In genomic region chr10:129678186-129678585, GRCh38 we compare ENCODE assay signal across 15 cellular contexts.
A peak's percentile ranks its signal among the peaks of the same experiment; 100 is the strongest.
DNase-seq lines count a peak whose midpoint lies in the region; ATAC-seq and TF ChIP-seq lines count a peak whose summit lies in the region.
"Had no signal": no experiment of that assay in that cellular context is flagged by ENCODE, and none has a peak within 500 bp of the region (broad histone marks: within the 10 kb centered on the region; RNA-seq: fewer than 3 reads in every experiment).

No MANE protein-coding gene starts in this region.

- no peak for TF ChIP-seq CTCF in esophagus muscularis mucosa (IDR thresholded peaks at IDR 0.05)

- DNase-seq in NCI-H2029 (lab: John Stamatoyannopoulos, UW) (peak; percentile 14), NCI-H2029 treated with DMSO at 0.1 percent for 48 hours (lab: John Stamatoyannopoulos, UW) (no peak), Ammon's horn (ENCODE audit: low spot score) (peak; percentile 32), esophagus muscularis mucosa (ENCODE audit: extremely low spot score) (peak; percentile 72), neuronal stem cell (ENCODE audit: low spot score) (no peak), midbrain (lab: John Stamatoyannopoulos, UW) (no peak), NCI-H1417 (lab: John Stamatoyannopoulos, UW) (no peak)
- DNase-seq: CD4-positive, CD25-positive, alpha-beta regulatory T cell; DMS53; H7 had no signal

- no peak overlapping the region for H3K4me3 ChIP-seq in esophagus muscularis mucosa
- no peak overlapping the region for H3K4me3 ChIP-seq in neuronal stem cell (ENCODE audit: low read length in 2 of 2)
- H3K4me3 ChIP-seq: BLaER1 treated with 17β-estradiol and CSF1 and Interleukin-3, amounts not matched to agents 10 nM and 100 nM; GM12878; GM23338 had no signal

- no peaks in the 10 kb centered on the region for H3K27me3 ChIP-seq in esophagus muscularis mucosa
- H3K27me3 ChIP-seq in neuronal stem cell (ENCODE audit: control insufficient read depth in 3 of 3, insufficient read depth in 3 of 3, low read depth in 1 of 3, low read length in 3 of 3) = no peaks in the 10 kb centered on the region
- H3K27me3 ChIP-seq: BLaER1 treated with 17β-estradiol and CSF1 and Interleukin-3, amounts not matched to agents 10 nM and 100 nM had no signal

- H2BK120ac ChIP-seq in neuronal stem cell (ENCODE audit: low read depth, low read length) = no peak overlapping the region

- no peak for ATAC-seq in HG03442 (IDR thresholded peaks at IDR 0.05; ENCODE audit: unreplicated experiment)
- ATAC-seq: GM12878, GM23338 had no signal

- H3K27ac ChIP-seq in esophagus muscularis mucosa (replicated peaks in 1 of 4) (no peak overlapping the region), neuronal stem cell (replicated peaks; ENCODE audit: low read length) (no peak overlapping the region)
- H3K27ac ChIP-seq: 22Rv1; BLaER1 treated with 17β-estradiol and CSF1 and Interleukin-3, amounts not matched to agents 10 nM and 100 nM had no signal

- H3K4ac ChIP-seq in neuronal stem cell (ENCODE audit: low read length) = no peak overlapping the region

- H3K9me3 ChIP-seq in esophagus muscularis mucosa = no peaks in the 10 kb centered on the region
- peaks cover 0 to 7% of the 10 kb centered on the region in 2 donors for H3K9me3 ChIP-seq in neuronal stem cell (replicated peaks in 1 of 2; ENCODE audit: control insufficient read depth in 2 of 2, insufficient read depth in 1 of 2, low read depth in 1 of 2, low read length in 2 of 2)

- no peak overlapping the region for H4K91ac ChIP-seq in neuronal stem cell (ENCODE audit: low read depth, low read length, poor library complexity)

- 84% methylated on average over 4 of the region's 4 CpGs for WGBS in esophagus muscularis mucosa
- no CpG with 5 or more reads among the region's 4 CpGs for WGBS in neuronal stem cell (ENCODE audit: extremely low coverage in 2 of 2, insufficient read length in 2 of 2, insufficient replicate concordance in 1 of 2), 2 donors

- no peak overlapping the region for H2BK15ac ChIP-seq in neuronal stem cell (ENCODE audit: low read length)

- no peak overlapping the region for H3K4me2 ChIP-seq in neuronal stem cell (ENCODE audit: insufficient read depth, low read length, poor library complexity, severe bottlenecking)
- H3K4me2 ChIP-seq: BLaER1 treated with 17β-estradiol and CSF1 and Interleukin-3, amounts not matched to agents 10 nM and 100 nM; GM23338 had no signal

- TF ChIP-seq EP300 in esophagus muscularis mucosa (IDR thresholded peaks at IDR 0.05) = no peak

- no peak overlapping the region for H4K8ac ChIP-seq in neuronal stem cell (ENCODE audit: low read depth, low read length)

- no peak for TF ChIP-seq POLR2A in esophagus muscularis mucosa (IDR thresholded peaks at IDR 0.05; ENCODE audit: low read depth)

- no peak overlapping the region for H3K23ac ChIP-seq in neuronal stem cell (ENCODE audit: low read depth, low read length, poor library complexity)

- H3K14ac ChIP-seq in neuronal stem cell (ENCODE audit: low read length) = no peak overlapping the region

- no peak overlapping the region for H2BK5ac ChIP-seq in neuronal stem cell (ENCODE audit: low read length)

- no peak overlapping the region for H3K9ac ChIP-seq in neuronal stem cell (ENCODE audit: low read depth, low read length, poor library complexity)
- H3K9ac ChIP-seq: BLaER1 treated with 17β-estradiol and CSF1 and Interleukin-3, amounts not matched to agents 10 nM and 100 nM had no signal

- intact Hi-C loops in esophagus muscularis mucosa (cut with DNase I) = no loop called here

- no peak overlapping the region for H2AFZ ChIP-seq in neuronal stem cell (ENCODE audit: low read length)
- H2AFZ ChIP-seq: GM23338 had no signal

- H3K36me3 ChIP-seq in esophagus muscularis mucosa (no peaks in the 10 kb centered on the region), neuronal stem cell (replicated peaks in 1 of 2; ENCODE audit: control insufficient read depth in 2 of 2, insufficient read depth in 2 of 2, low read length in 2 of 2) (no peaks in the 10 kb centered on the region)

- no peaks in the 10 kb centered on the region for H3K79me1 ChIP-seq in neuronal stem cell (ENCODE audit: low read depth, low read length)

- peak overlapping the region; percentile 2 for H3K18ac ChIP-seq in neuronal stem cell (ENCODE audit: low read length)

- H3K4me1 ChIP-seq in esophagus muscularis mucosa = no peaks in the 10 kb centered on the region
- no peaks in the 10 kb centered on the region for H3K4me1 ChIP-seq in neuronal stem cell (ENCODE audit: control insufficient read depth in 2 of 2, insufficient read depth in 1 of 2, low read depth in 1 of 2, low read length in 2 of 2)

- H2BK12ac ChIP-seq in neuronal stem cell (ENCODE audit: low read length) = no peak overlapping the region

- peak overlapping the region; percentile 11 for H2AK5ac ChIP-seq in neuronal stem cell (ENCODE audit: low read depth, low read length)

Comparison
In these comparisons a context has a peak if more than half of its experiments do, and no peak if none do; other contexts are left out.
1. DNase-seq: peak in NCI-H2029 (single experiment), Ammon's horn (single experiment) and esophagus muscularis mucosa (single experiment); none in NCI-H2029 treated with DMSO at 0.1 percent for 48 hours (single experiment), neuronal stem cell (single experiment), midbrain (single experiment) and NCI-H1417 (0 of 3).